1 cellular context compared by ENCODE assay signal in the genomic region with DNA sequence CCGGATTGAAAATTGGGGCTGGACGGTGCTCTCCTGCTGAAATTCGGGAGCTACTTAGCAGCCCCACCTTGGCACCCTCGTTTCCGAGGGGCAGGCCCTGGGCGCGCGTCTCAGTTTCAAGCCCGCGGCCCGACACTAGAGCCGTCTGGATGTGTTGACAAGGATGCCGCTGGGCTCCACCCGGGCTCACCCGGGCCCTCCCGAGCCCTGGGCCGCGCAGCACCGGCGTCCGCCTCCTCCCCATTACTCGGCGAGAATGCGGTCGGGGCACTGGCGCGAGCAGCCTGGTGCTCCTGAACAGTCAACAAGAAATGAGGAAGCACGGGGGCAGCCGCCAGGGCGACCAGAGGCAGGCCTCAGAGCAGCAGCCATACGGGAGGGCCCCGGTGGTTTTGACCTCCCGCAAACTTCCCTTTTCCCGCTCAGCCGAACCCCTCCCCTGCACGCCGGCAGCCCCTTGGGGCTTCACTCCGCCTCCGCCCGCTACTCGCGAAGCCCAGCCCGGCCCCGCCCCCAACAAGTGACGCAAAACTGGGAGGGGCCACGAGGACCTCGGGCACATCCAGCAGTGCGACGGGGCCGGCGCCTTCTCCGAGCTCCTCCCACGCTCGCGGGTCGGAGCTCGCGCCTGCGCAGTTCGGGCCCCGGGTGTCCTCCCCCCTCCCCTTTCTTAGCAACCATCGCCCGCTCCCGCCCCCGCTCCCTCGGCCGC.
A peak's percentile ranks its signal among the peaks of the same experiment; 100 is the strongest.
TF ChIP-seq lines count a peak whose summit lies in the region.

No MANE protein-coding gene starts in this region.

TF ChIP-seq in HepG2, 621 proteins besides CTCF, POLR2A, EP300 and RAD21 (continued from another document and continues in another):
- TF ChIP-seq, protein P1, sequence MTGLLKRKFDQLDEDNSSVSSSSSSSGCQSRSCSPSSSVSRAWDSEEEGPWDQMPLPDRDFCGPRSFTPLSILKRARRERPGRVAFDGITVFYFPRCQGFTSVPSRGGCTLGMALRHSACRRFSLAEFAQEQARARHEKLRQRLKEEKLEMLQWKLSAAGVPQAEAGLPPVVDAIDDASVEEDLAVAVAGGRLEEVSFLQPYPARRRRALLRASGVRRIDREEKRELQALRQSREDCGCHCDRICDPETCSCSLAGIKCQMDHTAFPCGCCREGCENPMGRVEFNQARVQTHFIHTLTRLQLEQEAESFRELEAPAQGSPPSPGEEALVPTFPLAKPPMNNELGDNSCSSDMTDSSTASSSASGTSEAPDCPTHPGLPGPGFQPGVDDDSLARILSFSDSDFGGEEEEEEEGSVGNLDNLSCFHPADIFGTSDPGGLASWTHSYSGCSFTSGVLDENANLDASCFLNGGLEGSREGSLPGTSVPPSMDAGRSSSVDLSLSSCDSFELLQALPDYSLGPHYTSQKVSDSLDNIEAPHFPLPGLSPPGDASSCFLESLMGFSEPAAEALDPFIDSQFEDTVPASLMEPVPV (CRISPR knock-in tag; IDR thresholded peaks at IDR 0.05) = peak; percentile 85; the same call in 1 of the 2 replicates
- TF ChIP-seq PHF20 (CRISPR knock-in tag; IDR thresholded peaks at IDR 0.05) = peak; percentile 75
- peak; percentile 67; the same call in 1 of the 2 replicates for TF ChIP-seq TARDBP (CRISPR knock-in tag; IDR thresholded peaks at IDR 0.05)
- peak; percentile 66 for TF ChIP-seq TEAD3 (CRISPR knock-in tag; optimal IDR thresholded peaks at IDR 0.05; ENCODE audit: borderline replicate concordance)
- no peak for TF ChIP-seq PLRG1 (conservative IDR thresholded peaks at IDR 0.05)
- TF ChIP-seq ZNF44 (CRISPR knock-in tag; IDR thresholded peaks at IDR 0.05) = no peak
- peak; percentile 84; the same call in 1 of the 2 replicates for TF ChIP-seq TBX2 (CRISPR knock-in tag; IDR thresholded peaks at IDR 0.05; ENCODE audit: borderline replicate concordance)
- 0 out of 2 replicates have a peak, but pooled peaks have one; percentile 34 for TF ChIP-seq ZC3H4 (CRISPR knock-in tag; IDR thresholded peaks at IDR 0.05; ENCODE audit: borderline replicate concordance)
- TF ChIP-seq IKZF1 (IDR thresholded peaks at IDR 0.05) = no peak
- TF ChIP-seq ZNF891 (CRISPR knock-in tag; IDR thresholded peaks at IDR 0.05) = peak; percentile 39; the same call in 1 of the 2 replicates
- TF ChIP-seq, protein P2, sequence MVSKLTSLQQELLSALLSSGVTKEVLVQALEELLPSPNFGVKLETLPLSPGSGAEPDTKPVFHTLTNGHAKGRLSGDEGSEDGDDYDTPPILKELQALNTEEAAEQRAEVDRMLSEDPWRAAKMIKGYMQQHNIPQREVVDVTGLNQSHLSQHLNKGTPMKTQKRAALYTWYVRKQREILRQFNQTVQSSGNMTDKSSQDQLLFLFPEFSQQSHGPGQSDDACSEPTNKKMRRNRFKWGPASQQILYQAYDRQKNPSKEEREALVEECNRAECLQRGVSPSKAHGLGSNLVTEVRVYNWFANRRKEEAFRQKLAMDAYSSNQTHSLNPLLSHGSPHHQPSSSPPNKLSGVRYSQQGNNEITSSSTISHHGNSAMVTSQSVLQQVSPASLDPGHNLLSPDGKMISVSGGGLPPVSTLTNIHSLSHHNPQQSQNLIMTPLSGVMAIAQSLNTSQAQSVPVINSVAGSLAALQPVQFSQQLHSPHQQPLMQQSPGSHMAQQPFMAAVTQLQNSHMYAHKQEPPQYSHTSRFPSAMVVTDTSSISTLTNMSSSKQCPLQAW (CRISPR knock-in tag; IDR thresholded peaks at IDR 0.05) = peak; percentile 75; the same call in 1 of the 2 replicates
- TF ChIP-seq ZNF552 (CRISPR knock-in tag; IDR thresholded peaks at IDR 0.05; ENCODE audit: borderline replicate concordance) = peak; percentile 79; the same call in 1 of the 2 replicates
- no peak for TF ChIP-seq FOXP1 (IDR thresholded peaks at IDR 0.05)
- TF ChIP-seq FOXP1 (CRISPR knock-in tag; IDR thresholded peaks at IDR 0.05) = 0 out of 2 replicates have a peak, but pooled peaks have one; percentile 16
- TF ChIP-seq, protein P3, sequence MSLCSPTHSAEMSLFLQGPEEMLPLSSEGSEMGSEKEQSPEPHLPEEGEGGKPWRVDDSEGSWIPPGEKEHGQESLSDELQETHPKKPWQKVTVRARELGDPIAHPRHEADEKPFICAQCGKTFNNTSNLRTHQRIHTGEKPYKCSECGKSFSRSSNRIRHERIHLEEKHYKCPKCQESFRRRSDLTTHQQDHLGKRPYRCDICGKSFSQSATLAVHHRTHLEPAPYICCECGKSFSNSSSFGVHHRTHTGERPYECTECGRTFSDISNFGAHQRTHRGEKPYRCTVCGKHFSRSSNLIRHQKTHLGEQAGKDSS (CRISPR knock-in tag; IDR thresholded peaks at IDR 0.05; ENCODE audit: borderline replicate concordance, low read depth) = no peak; the same call in 1 of the 2 replicates
- no peak for TF ChIP-seq CBX2 (IDR thresholded peaks at IDR 0.05; ENCODE audit: low read depth, low read length)
- 0 out of 2 replicates have a peak, but pooled peaks have one; percentile 43 for TF ChIP-seq CBX2 (CRISPR knock-in tag; IDR thresholded peaks at IDR 0.05; ENCODE audit: low read depth)
- peak; percentile 86 for TF ChIP-seq CBFB (CRISPR knock-in tag; IDR thresholded peaks at IDR 0.05)
- no peak for TF ChIP-seq ZSCAN12 (CRISPR knock-in tag; IDR thresholded peaks at IDR 0.05)
- peak; percentile 68; the same call in 1 of the 2 replicates for TF ChIP-seq NKX3-1 (CRISPR knock-in tag; IDR thresholded peaks at IDR 0.05)
- TF ChIP-seq TBP (CRISPR knock-in tag; IDR thresholded peaks at IDR 0.05) = no peak
- TF ChIP-seq SMYD3 (CRISPR knock-in tag; IDR thresholded peaks at IDR 0.05) = peak; percentile 78; the same call in 1 of the 2 replicates
- peak; percentile 46 for TF ChIP-seq RARA (CRISPR knock-in tag; IDR thresholded peaks at IDR 0.05)
- TF ChIP-seq, protein P4, sequence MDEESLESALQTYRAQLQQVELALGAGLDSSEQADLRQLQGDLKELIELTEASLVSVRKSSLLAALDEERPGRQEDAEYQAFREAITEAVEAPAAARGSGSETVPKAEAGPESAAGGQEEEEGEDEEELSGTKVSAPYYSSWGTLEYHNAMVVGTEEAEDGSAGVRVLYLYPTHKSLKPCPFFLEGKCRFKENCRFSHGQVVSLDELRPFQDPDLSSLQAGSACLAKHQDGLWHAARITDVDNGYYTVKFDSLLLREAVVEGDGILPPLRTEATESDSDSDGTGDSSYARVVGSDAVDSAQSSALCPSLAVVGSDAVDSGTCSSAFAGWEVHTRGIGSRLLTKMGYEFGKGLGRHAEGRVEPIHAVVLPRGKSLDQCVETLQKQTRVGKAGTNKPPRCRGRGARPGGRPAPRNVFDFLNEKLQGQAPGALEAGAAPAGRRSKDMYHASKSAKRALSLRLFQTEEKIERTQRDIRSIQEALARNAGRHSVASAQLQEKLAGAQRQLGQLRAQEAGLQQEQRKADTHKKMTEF (CRISPR knock-in tag; IDR thresholded peaks at IDR 0.05) = peak; percentile 98
- TF ChIP-seq FOXA1 (IDR thresholded peaks at IDR 0.05) = no peak
- TF ChIP-seq FOXA1 (CRISPR knock-in tag; IDR thresholded peaks at IDR 0.05) = peak; percentile 45; the same call in 1 of the 2 replicates
- TF ChIP-seq CBX5 (CRISPR knock-in tag; IDR thresholded peaks at IDR 0.05; ENCODE audit: borderline replicate concordance) = peak; percentile 83; the same call in 1 of the 2 replicates
- TF ChIP-seq, protein P5, sequence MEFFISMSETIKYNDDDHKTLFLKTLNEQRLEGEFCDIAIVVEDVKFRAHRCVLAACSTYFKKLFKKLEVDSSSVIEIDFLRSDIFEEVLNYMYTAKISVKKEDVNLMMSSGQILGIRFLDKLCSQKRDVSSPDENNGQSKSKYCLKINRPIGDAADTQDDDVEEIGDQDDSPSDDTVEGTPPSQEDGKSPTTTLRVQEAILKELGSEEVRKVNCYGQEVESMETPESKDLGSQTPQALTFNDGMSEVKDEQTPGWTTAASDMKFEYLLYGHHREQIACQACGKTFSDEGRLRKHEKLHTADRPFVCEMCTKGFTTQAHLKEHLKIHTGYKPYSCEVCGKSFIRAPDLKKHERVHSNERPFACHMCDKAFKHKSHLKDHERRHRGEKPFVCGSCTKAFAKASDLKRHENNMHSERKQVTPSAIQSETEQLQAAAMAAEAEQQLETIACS (CRISPR knock-in tag; IDR thresholded peaks at IDR 0.05) = peak; percentile 48
- TF ChIP-seq, protein P6, sequence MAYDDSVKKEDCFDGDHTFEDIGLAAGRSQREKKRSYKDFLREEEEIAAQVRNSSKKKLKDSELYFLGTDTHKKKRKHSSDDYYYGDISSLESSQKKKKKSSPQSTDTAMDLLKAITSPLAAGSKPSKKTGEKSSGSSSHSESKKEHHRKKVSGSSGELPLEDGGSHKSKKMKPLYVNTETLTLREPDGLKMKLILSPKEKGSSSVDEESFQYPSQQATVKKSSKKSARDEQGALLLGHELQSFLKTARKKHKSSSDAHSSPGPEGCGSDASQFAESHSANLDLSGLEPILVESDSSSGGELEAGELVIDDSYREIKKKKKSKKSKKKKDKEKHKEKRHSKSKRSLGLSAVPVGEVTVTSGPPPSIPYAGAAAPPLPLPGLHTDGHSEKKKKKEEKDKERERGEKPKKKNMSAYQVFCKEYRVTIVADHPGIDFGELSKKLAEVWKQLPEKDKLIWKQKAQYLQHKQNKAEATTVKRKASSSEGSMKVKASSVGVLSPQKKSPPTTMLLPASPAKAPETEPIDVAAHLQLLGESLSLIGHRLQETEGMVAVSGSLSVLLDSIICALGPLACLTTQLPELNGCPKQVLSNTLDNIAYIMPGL (CRISPR knock-in tag; IDR thresholded peaks at IDR 0.05; ENCODE audit: borderline replicate concordance in 1 of 2, low read depth in 1 of 2) = peak; percentile 65 to 88; a peak in 3 of 4 replicates
- peak; percentile 39 for TF ChIP-seq NFYB (CRISPR knock-in tag; IDR thresholded peaks at IDR 0.05)
- TF ChIP-seq ZNF138 (CRISPR knock-in tag; IDR thresholded peaks at IDR 0.05; ENCODE audit: low read depth) = peak; percentile 28; the same call in 1 of the 2 replicates
- TF ChIP-seq, protein P7, sequence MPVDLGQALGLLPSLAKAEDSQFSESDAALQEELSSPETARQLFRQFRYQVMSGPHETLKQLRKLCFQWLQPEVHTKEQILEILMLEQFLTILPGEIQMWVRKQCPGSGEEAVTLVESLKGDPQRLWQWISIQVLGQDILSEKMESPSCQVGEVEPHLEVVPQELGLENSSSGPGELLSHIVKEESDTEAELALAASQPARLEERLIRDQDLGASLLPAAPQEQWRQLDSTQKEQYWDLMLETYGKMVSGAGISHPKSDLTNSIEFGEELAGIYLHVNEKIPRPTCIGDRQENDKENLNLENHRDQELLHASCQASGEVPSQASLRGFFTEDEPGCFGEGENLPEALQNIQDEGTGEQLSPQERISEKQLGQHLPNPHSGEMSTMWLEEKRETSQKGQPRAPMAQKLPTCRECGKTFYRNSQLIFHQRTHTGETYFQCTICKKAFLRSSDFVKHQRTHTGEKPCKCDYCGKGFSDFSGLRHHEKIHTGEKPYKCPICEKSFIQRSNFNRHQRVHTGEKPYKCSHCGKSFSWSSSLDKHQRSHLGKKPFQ (CRISPR knock-in tag; IDR thresholded peaks at IDR 0.05; ENCODE audit: insufficient replicate concordance) = peak; percentile 87
- TF ChIP-seq, protein P8, sequence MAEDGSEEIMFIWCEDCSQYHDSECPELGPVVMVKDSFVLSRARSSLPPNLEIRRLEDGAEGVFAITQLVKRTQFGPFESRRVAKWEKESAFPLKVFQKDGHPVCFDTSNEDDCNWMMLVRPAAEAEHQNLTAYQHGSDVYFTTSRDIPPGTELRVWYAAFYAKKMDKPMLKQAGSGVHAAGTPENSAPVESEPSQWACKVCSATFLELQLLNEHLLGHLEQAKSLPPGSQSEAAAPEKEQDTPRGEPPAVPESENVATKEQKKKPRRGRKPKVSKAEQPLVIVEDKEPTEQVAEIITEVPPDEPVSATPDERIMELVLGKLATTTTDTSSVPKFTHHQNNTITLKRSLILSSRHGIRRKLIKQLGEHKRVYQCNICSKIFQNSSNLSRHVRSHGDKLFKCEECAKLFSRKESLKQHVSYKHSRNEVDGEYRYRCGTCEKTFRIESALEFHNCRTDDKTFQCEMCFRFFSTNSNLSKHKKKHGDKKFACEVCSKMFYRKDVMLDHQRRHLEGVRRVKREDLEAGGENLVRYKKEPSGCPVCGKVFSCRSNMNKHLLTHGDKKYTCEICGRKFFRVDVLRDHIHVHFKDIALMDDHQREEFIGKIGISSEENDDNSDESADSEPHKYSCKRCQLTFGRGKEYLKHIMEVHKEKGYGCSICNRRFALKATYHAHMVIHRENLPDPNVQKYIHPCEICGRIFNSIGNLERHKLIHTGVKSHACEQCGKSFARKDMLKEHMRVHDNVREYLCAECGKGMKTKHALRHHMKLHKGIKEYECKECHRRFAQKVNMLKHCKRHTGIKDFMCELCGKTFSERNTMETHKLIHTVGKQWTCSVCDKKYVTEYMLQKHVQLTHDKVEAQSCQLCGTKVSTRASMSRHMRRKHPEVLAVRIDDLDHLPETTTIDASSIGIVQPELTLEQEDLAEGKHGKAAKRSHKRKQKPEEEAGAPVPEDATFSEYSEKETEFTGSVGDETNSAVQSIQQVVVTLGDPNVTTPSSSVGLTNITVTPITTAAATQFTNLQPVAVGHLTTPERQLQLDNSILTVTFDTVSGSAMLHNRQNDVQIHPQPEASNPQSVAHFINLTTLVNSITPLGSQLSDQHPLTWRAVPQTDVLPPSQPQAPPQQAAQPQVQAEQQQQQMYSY (CRISPR knock-in tag; IDR thresholded peaks at IDR 0.05) = no peak
- peak; percentile 79; the same call in 1 of the 2 replicates for TF ChIP-seq CEBPB (IDR thresholded peaks at IDR 0.05; ENCODE audit: borderline replicate concordance, low read depth, low read length)
- TF ChIP-seq, protein P9, sequence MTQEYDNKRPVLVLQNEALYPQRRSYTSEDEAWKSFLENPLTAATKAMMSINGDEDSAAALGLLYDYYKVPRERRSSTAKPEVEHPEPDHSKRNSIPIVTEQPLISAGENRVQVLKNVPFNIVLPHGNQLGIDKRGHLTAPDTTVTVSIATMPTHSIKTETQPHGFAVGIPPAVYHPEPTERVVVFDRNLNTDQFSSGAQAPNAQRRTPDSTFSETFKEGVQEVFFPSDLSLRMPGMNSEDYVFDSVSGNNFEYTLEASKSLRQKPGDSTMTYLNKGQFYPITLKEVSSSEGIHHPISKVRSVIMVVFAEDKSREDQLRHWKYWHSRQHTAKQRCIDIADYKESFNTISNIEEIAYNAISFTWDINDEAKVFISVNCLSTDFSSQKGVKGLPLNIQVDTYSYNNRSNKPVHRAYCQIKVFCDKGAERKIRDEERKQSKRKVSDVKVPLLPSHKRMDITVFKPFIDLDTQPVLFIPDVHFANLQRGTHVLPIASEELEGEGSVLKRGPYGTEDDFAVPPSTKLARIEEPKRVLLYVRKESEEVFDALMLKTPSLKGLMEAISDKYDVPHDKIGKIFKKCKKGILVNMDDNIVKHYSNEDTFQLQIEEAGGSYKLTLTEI (CRISPR knock-in tag; conservative IDR thresholded peaks at IDR 0.05) = no peak
- peak; percentile 82; the same call in 1 of the 2 replicates for TF ChIP-seq PRMT3 (CRISPR knock-in tag; IDR thresholded peaks at IDR 0.05; ENCODE audit: borderline replicate concordance, low read depth)
- peak; percentile 26; the same call in 1 of the 2 replicates for TF ChIP-seq DNMT3B (CRISPR knock-in tag; conservative IDR thresholded peaks at IDR 0.05)
